Comparison of ENCODE assay signal across 12 cellular contexts in genomic region chr1:12376236-12377064, GRCh38.
DNase-seq lines count a peak whose midpoint lies in the region; ATAC-seq, FAIRE-seq and TF ChIP-seq lines count a peak whose summit lies in the region.
"Had no signal": no experiment of that assay in that cellular context is flagged by ENCODE, and none has a peak within 500 bp of the region (broad histone marks: within the 10 kb centered on the region; RNA-seq: fewer than 3 reads in every experiment).

No MANE protein-coding gene starts in this region.

- TF ChIP-seq CTCF in LNCaP clone FGC (IDR thresholded peaks at IDR 0.05; ENCODE audit: control insufficient read depth, extremely low read depth, insufficient read depth) (peak; percentile 23; the same call in 1 of the 2 replicates), VCaP (conservative IDR thresholded peaks at IDR 0.05) (0 out of 2 replicates have a peak, but pooled peaks have one; percentile 17), hepatocyte (IDR thresholded peaks at IDR 0.05; ENCODE audit: poor library complexity) (peak; percentile 24)

- H3K4me3 ChIP-seq in LNCaP clone FGC (ENCODE audit: low read depth, low read length) (no peak overlapping the region), hepatocyte (no peak overlapping the region), small intestine (ENCODE audit: low read depth in 1 of 2, low read length in 2 of 2) (no peak overlapping the region)

- no peaks in the 10 kb centered on the region for H3K9me3 Mint-ChIP-seq in activated T-helper 17 cell treated with anti-CD3 and anti-CD28 coated beads, Interleukin-2, amount 50 U/mL, for 72 hours
- H3K9me3 Mint-ChIP-seq: CD8-positive, alpha-beta memory T cell had no signal

- no peak for FAIRE-seq in small intestine (lab: Jason Lieb, UNC)

- H3K27ac ChIP-seq in VCaP: peak overlapping the region; percentile 41
- H3K27ac ChIP-seq in hepatocyte: peak overlapping the region; percentile 33
- H3K27ac ChIP-seq in small intestine (ENCODE audit: low read depth in 1 of 2, low read length in 1 of 2): peak overlapping the region; percentile 73 to 76

- peaks cover 92% of the 10 kb centered on the region for H3K36me3 Mint-ChIP-seq in activated T-helper 17 cell treated with anti-CD3 and anti-CD28 coated beads, Interleukin-2, amount 50 U/mL, for 72 hours (ENCODE audit: low read depth)

- no peaks in the 10 kb centered on the region for H3K27me3 ChIP-seq in hepatocyte
- no peaks in the 10 kb centered on the region for H3K27me3 ChIP-seq in small intestine (ENCODE audit: control insufficient read depth in 2 of 2, insufficient read depth in 2 of 2, low read length in 2 of 2)

- no peak overlapping the region for H3K27ac Mint-ChIP-seq in activated T-helper 17 cell treated with anti-CD3 and anti-CD28 coated beads, Interleukin-2, amount 50 U/mL, for 72 hours

- H4K20me1 ChIP-seq in hepatocyte (ENCODE audit: insufficient read depth, poor library complexity, severe bottlenecking): no peaks in the 10 kb centered on the region

- WGBS in hepatocyte (ENCODE audit: low lambda C conversion rate, missing lambda C conversion rate): 49% methylated on average over 6 of the region's 6 CpGs
- WGBS in small intestine, 3 donors: 14 to 49% (median 35%) methylated on average over 6 of the region's 6 CpGs

- DNase-seq in LNCaP clone FGC (ENCODE audit: low read depth): peak; percentile 67
- peak; percentile 16 for DNase-seq in hepatocyte (ENCODE audit: low spot score)
- DNase-seq in small intestine: peak; percentile 84
- DNase-seq in activated effector memory CD4-positive, alpha-beta T cell treated with Interleukin-2 at 50 U/mL for 16 hours: no peak
- no peak for DNase-seq in NCI-H2171 treated with DMSO at 0.1 percent for 48 hours (lab: John Stamatoyannopoulos, UW)
- DNase-seq in NCI-H2081 (lab: John Stamatoyannopoulos, UW): no peak
- DNase-seq: activated CD8-positive, alpha-beta memory T cell treated with anti-CD3 and anti-CD28 coated beads, Interleukin-2, amount 50 U/mL, for 4 hours; CD8-positive, alpha-beta memory T cell; mesendoderm; NCI-H146 had no signal

- no peak for ATAC-seq in activated T-helper 17 cell treated with anti-CD3 and anti-CD28 coated beads, Interleukin-2, amount 50 U/mL, for 72 hours (replicated peaks)

- H3K9me3 ChIP-seq in hepatocyte (ENCODE audit: low read depth) (no peaks in the 10 kb centered on the region), small intestine (ENCODE audit: control insufficient read depth, low read depth) (no peaks in the 10 kb centered on the region)

- no peaks in the 10 kb centered on the region for H3K27me3 Mint-ChIP-seq in activated T-helper 17 cell treated with anti-CD3 and anti-CD28 coated beads, Interleukin-2, amount 50 U/mL, for 72 hours
- H3K27me3 Mint-ChIP-seq: CD8-positive, alpha-beta memory T cell had no signal

- H3K4me1 ChIP-seq in hepatocyte (ENCODE audit: insufficient read depth) (peaks cover 15% of the 10 kb centered on the region), small intestine (ENCODE audit: control insufficient read depth in 2 of 2, insufficient read depth in 1 of 2, low read depth in 1 of 2, low read length in 1 of 2) (peaks cover 0 to 7% of the 10 kb centered on the region in 2 donors)

- H3K4me3 Mint-ChIP-seq in activated T-helper 17 cell treated with anti-CD3 and anti-CD28 coated beads, Interleukin-2, amount 50 U/mL, for 72 hours: no peak overlapping the region
- H3K4me3 Mint-ChIP-seq: CD8-positive, alpha-beta memory T cell had no signal

- no peak overlapping the region for H2AFZ ChIP-seq in hepatocyte

- no peaks in the 10 kb centered on the region for H3K9me2 ChIP-seq in hepatocyte (replicated peaks; ENCODE audit: insufficient read depth)

- H3K36me3 ChIP-seq in hepatocyte (replicated peaks; ENCODE audit: insufficient read depth, low read depth): peaks cover 3% of the 10 kb centered on the region
- H3K36me3 ChIP-seq in small intestine (ENCODE audit: control insufficient read depth in 2 of 2, insufficient read depth in 2 of 2, low read length in 2 of 2): peaks cover 0 to 11% of the 10 kb centered on the region in 2 donors

- peak overlapping the region; percentile 6 for H3K4me2 ChIP-seq in hepatocyte

- no peaks in the 10 kb centered on the region for H3K79me2 ChIP-seq in hepatocyte

- H3K4me1 Mint-ChIP-seq in activated T-helper 17 cell treated with anti-CD3 and anti-CD28 coated beads, Interleukin-2, amount 50 U/mL, for 72 hours: peaks cover 2% of the 10 kb centered on the region

Comparison
In these comparisons a context has a peak if more than half of its experiments do, and no peak if none do; other contexts are left out.
1. DNase-seq: peak in LNCaP clone FGC (single experiment), hepatocyte (single experiment) and small intestine (single experiment); none in activated effector memory CD4-positive, alpha-beta T cell treated with Interleukin-2 at 50 U/mL for 16 hours (single experiment), NCI-H2171 treated with DMSO at 0.1 percent for 48 hours (single experiment) and NCI-H2081 (0 of 2).
2. Peak in every context shown above with its lines, with median percentiles within 50 percentile points of each other: CTCF ChIP-seq and H3K27ac ChIP-seq.